In genomic region chr16:53129281-53130192, GRCh38 we compare ENCODE assay signal across 8 cellular contexts.
A peak's percentile ranks its signal among the peaks of the same experiment; 100 is the strongest.
DNase-seq lines count a peak whose midpoint lies in the region; ATAC-seq and TF ChIP-seq lines count a peak whose summit lies in the region.

No MANE protein-coding gene starts in this region.

- H3K4me3 ChIP-seq in fibroblast of pulmonary artery (replicated peaks; ENCODE audit: low read depth, low read length) = peak overlapping the region; percentile 54

- no peak for TF ChIP-seq CTCF in fibroblast of pulmonary artery (IDR thresholded peaks at IDR 0.05; ENCODE audit: low read length, missing control alignments)
- TF ChIP-seq CTCF in osteocyte (IDR thresholded peaks at IDR 0.05) = no peak
- TF ChIP-seq CTCF in GM13976 (IDR thresholded peaks at IDR 0.05; ENCODE audit: borderline replicate concordance, control extremely low read depth, extremely low read depth, insufficient read depth, missing control alignments) = no peak

- H3K27me3 Mint-ChIP-seq in T-helper 17 cell = no peaks in the 10 kb centered on the region
- no peaks in the 10 kb centered on the region for H3K27me3 Mint-ChIP-seq in osteocyte (ENCODE audit: unreplicated experiment)

- in situ Hi-C loops in GM13976 (cut with MboI; ENCODE audit: low sequenced_read_pairs, unreplicated experiment) = loop anchor here (10.0 kb wide), 1 partner anchor 65 kb away; no protein-coding TSS in a partner anchor

- no peaks in the 10 kb centered on the region for H3K9me3 ChIP-seq in ES-I3 (ENCODE audit: control insufficient read depth, insufficient read depth, low read length)
- no peaks in the 10 kb centered on the region for H3K9me3 ChIP-seq in T-helper 17 cell (ENCODE audit: control insufficient read depth, low read length, poor library complexity, severe bottlenecking)

- H3K4me3 Mint-ChIP-seq in T-helper 17 cell = peak overlapping the region; percentile 88
- H3K4me3 Mint-ChIP-seq in osteocyte (ENCODE audit: unreplicated experiment) = peak overlapping the region; percentile 71

- no peaks in the 10 kb centered on the region for H3K4me1 ChIP-seq in ES-I3 (ENCODE audit: insufficient read depth, low read length)

- H3K9me3 Mint-ChIP-seq in osteocyte (ENCODE audit: unreplicated experiment) = no peaks in the 10 kb centered on the region

- H3K9ac ChIP-seq in ES-I3 (ENCODE audit: low read depth, low read length) = peak overlapping the region; percentile 85

- ATAC-seq in HG02763 (IDR thresholded peaks at IDR 0.05; ENCODE audit: unreplicated experiment) = peak; percentile 2
- ATAC-seq in T-helper 17 cell = no peak
- ATAC-seq in GM19035 (IDR thresholded peaks at IDR 0.05; ENCODE audit: unreplicated experiment) = no peak

- H3K4me1 Mint-ChIP-seq in T-helper 17 cell = peaks cover 14% of the 10 kb centered on the region
- peaks cover 46% of the 10 kb centered on the region for H3K4me1 Mint-ChIP-seq in osteocyte (ENCODE audit: unreplicated experiment)

- H3K27ac Mint-ChIP-seq in T-helper 17 cell (peak overlapping the region; percentile 87), osteocyte (ENCODE audit: unreplicated experiment) (peak overlapping the region; percentile 89)

- no peaks in the 10 kb centered on the region for H3K36me3 ChIP-seq in ES-I3 (ENCODE audit: insufficient read depth, low read length)

- H3K36me3 Mint-ChIP-seq in T-helper 17 cell (ENCODE audit: low read depth) (no peaks in the 10 kb centered on the region), osteocyte (ENCODE audit: unreplicated experiment) (peaks cover 3% of the 10 kb centered on the region)

- DNase-seq in T-helper 17 cell (no peak), fibroblast of pulmonary artery (ENCODE audit: low read depth) (peak; percentile 72), osteocyte (ENCODE audit: extremely low spot score, unreplicated experiment) (no peak), GM13976 (ENCODE audit: low spot score) (no peak)
- DNase-seq in stimulated activated CD4-positive, alpha-beta T cell treated with anti-CD3 and anti-CD28 coated beads, Interleukin-2, amount 100 ng/mL, for 48 hours = no peak
